Comparison of ENCODE assay signal across 18 cellular contexts in the genomic region with DNA sequence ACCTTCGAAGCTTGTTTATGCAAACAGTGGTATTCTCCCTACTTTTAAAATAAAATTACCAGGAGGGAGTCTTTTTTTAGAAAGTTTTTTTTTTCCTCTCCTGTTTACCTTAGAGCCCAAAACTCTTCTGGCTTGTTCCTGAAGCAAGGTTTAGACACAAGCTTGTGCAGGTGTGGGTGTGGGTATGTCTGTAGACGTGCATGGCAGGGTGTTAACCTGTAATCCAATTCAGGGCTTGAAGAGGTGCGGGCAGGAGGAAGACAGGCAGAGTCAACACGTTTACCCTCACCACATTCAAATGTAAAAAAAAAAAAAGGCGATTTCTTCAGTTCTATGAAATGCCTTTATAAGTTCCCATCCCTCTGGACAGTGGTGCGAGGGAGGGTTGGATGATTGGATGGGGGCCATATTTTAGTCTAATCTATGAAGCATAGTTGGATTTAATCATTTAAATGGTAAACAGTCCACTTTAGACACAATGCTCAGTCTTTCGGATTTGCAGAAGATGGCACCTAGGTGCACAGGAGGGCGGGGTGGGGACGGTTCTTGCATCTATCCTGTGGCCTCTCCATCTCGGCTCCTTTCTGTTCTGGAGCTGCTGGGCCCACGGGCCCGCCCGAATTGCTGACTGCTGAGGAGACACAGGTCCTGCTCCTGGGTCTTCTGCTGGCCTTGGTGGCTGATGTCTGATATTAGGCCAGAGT. TPM values are rescaled to one million over a fixed set of nuclear protein-coding genes. Genes with fewer than 3 reads are reported as not detected.
DNase-seq lines count a peak whose midpoint lies in the region; ATAC-seq, FAIRE-seq and TF ChIP-seq lines count a peak whose summit lies in the region.
"Had no signal": no experiment of that assay in that cellular context is flagged by ENCODE, and none has a peak within 500 bp of the region (broad histone marks: within the 10 kb centered on the region; RNA-seq: fewer than 3 reads in every experiment).

No MANE protein-coding gene starts in this region.

- H2AK5ac ChIP-seq in H1 (ENCODE audit: low read depth, low read length): no peak overlapping the region

- H2BK120ac ChIP-seq in H1 (replicated peaks; ENCODE audit: low read depth, low read length): no peak overlapping the region

- no peak overlapping the region for H2BK20ac ChIP-seq in H1 (ENCODE audit: low read length)

- 84% methylated on average over 13 of the region's 13 CpGs; no CpG with 5 or more reads in 1 of the 2 experiments for WGBS in H1 (ENCODE audit: extremely low coverage in 1 of 2, insufficient coverage in 1 of 2, insufficient read length in 1 of 2, insufficient replicate concordance in 2 of 2, low coverage in 1 of 2, low lambda C conversion rate in 2 of 2, missing lambda C conversion rate in 1 of 2), 2 experiments
- 69 to 84% methylated on average over 7 to 13 of the region's 13 CpGs for WGBS in transverse colon (ENCODE audit: low coverage in 1 of 2), 2 donors

- intact Hi-C loops in OCI-LY7 (cut with micrococcal nuclease; ENCODE audit: unreplicated experiment) (no loop called here), transverse colon (cut with DNase I; ENCODE audit: low total_unique reads) (no loop called here)
- intact Hi-C loops in activated CD4-positive, alpha-beta T cell treated with anti-CD3 and anti-CD28 coated beads for 36 hours (cut with DNase I, micrococcal nuclease): no loop called here

- H3K23me2 ChIP-seq in H1 (ENCODE audit: low read depth, low read length): no peaks in the 10 kb centered on the region

- POLR2A ChIA-PET in OCI-LY7 (lab: Charles Lee): interaction anchor here (3.0 kb wide), 1 partner anchor 9 kb away, joined by 19 read pairs; no protein-coding TSS in a partner anchor
- POLR2A ChIA-PET in H1 (lab: Charles Lee; ENCODE audit: partially characterized antibody): interaction anchor here (1.3 kb wide), 1 partner anchor 22 kb away, joined by 3 read pairs; no protein-coding TSS in a partner anchor
- POLR2A ChIA-PET in activated CD4-positive, alpha-beta T cell treated with anti-CD3 and anti-CD28 coated beads for 36 hours (lab: Charles Lee): interaction anchor here (0.6 kb wide), 1 partner anchor 55 kb away, joined by 3 read pairs; no protein-coding TSS in a partner anchor

- no peak overlapping the region for H3K4ac ChIP-seq in H1 (replicated peaks; ENCODE audit: insufficient read length, low read depth, low read length)

- no peaks in the 10 kb centered on the region for H3K36me3 ChIP-seq in OCI-LY7 (ENCODE audit: insufficient read depth, low read length)
- H3K36me3 ChIP-seq in H1 (ENCODE audit: control insufficient read depth in 2 of 4, insufficient read depth in 4 of 4, low read length in 3 of 4): no peaks in the 10 kb centered on the region
- H3K36me3 ChIP-seq in subcutaneous abdominal adipose tissue (ENCODE audit: control insufficient read depth in 5 of 5, insufficient read depth in 5 of 5, low read length in 5 of 5): no peaks in the 10 kb centered on the region
- H3K36me3 ChIP-seq in transverse colon: no peaks in the 10 kb centered on the region

- H3K9me3 Mint-ChIP-seq in activated CD4-positive, alpha-beta T cell treated with anti-CD3 and anti-CD28 coated beads for 36 hours (ENCODE audit: low read depth): no peaks in the 10 kb centered on the region

- no peak for TF ChIP-seq RAD21 in H1 (IDR thresholded peaks at IDR 0.05 in 1 of 2, conservative IDR thresholded peaks at IDR 0.05 in 1 of 2; ENCODE audit: low read depth in 2 of 2, low read length in 2 of 2)

- ATAC-seq in HG03460 (IDR thresholded peaks at IDR 0.05; ENCODE audit: unreplicated experiment): no peak
- ATAC-seq in activated CD4-positive, alpha-beta T cell treated with anti-CD3 and anti-CD28 coated beads for 36 hours: no peak
- ATAC-seq: HCT116 had no signal

- H2BK5ac ChIP-seq in H1 (ENCODE audit: low read depth, low read length): no peak overlapping the region

- no peak overlapping the region for H4K91ac ChIP-seq in H1 (replicated peaks; ENCODE audit: insufficient read length, low read length)

- in situ Hi-C loops in transverse colon (cut with MboI; ENCODE audit: low pct_ligation_motif_present in 1 of 4, low pct_unique_long_range_greater_than_20kb in 1 of 4, low sequenced_read_pairs in 3 of 4): no loop called here

- peak overlapping the region; percentile 58; the same call in 1 of the 2 replicates for H4K8ac ChIP-seq in H1 (ENCODE audit: extremely low read depth, insufficient read depth, low read length)

- H3K27ac ChIP-seq in OCI-LY7 (ENCODE audit: low read depth, low read length, poor library complexity, severe bottlenecking) (peak overlapping the region; percentile 4), H1 (ENCODE audit: low read depth, low read length) (no peak overlapping the region), subcutaneous abdominal adipose tissue (ENCODE audit: low read depth, low read length) (peak overlapping the region; percentile 84), transverse colon (no peak overlapping the region)
- H3K27ac ChIP-seq: HL-60 had no signal

- H3K4me2 ChIP-seq in OCI-LY7 (ENCODE audit: low read length): peak overlapping the region; percentile 75
- no peak overlapping the region for H3K4me2 ChIP-seq in H1 (ENCODE audit: insufficient read depth in 1 of 2, low read depth in 2 of 2, low read length in 2 of 2)

- H2AFZ ChIP-seq in OCI-LY7 (ENCODE audit: low read length): peak overlapping the region; percentile 98; the same call in 1 of the 2 replicates
- no peak overlapping the region for H2AFZ ChIP-seq in H1 (ENCODE audit: low read length)

- H3K4me1 ChIP-seq in OCI-LY7 (ENCODE audit: insufficient read depth, low read length, poor library complexity, severe bottlenecking) (peaks cover 80% of the 10 kb centered on the region), H1 (replicated peaks in 1 of 4; ENCODE audit: control insufficient read depth in 3 of 4, insufficient read depth in 4 of 4, low read length in 3 of 4) (peaks cover 0 to 13% (median 6%) of the 10 kb centered on the region in 4 experiments; a peak in 4 of 7 replicates), subcutaneous abdominal adipose tissue (ENCODE audit: control insufficient read depth in 5 of 5, insufficient read depth in 5 of 5, low read length in 5 of 5) (peaks cover 1 to 36% (median 29%) of the 10 kb centered on the region in 5 donors), transverse colon (no peaks in the 10 kb centered on the region)

- no peaks in the 10 kb centered on the region for H3K27me3 Mint-ChIP-seq in activated CD4-positive, alpha-beta T cell treated with anti-CD3 and anti-CD28 coated beads for 36 hours

- no peaks in the 10 kb centered on the region for H3K9me2 ChIP-seq in OCI-LY7 (ENCODE audit: insufficient read depth, low read length)

- no peak overlapping the region for H3K18ac ChIP-seq in H1 (ENCODE audit: extremely low read depth, low read length)

- H4K5ac ChIP-seq in H1 (ENCODE audit: insufficient read length, low read depth, low read length): no peak overlapping the region

- peaks cover 71% of the 10 kb centered on the region for H3K4me1 Mint-ChIP-seq in activated CD4-positive, alpha-beta T cell treated with anti-CD3 and anti-CD28 coated beads for 36 hours

- TF ChIP-seq POLR2A in H1 (IDR thresholded peaks at IDR 0.05; ENCODE audit: control extremely low read depth in 1 of 2, low read depth in 2 of 2, low read length in 2 of 2) (no peak), transverse colon (IDR thresholded peaks at IDR 0.05) (no peak)

- H2BK12ac ChIP-seq in H1 (ENCODE audit: low read depth, low read length): no peak overlapping the region; the same call in 1 of the 2 replicates

- CTCF ChIA-PET in OCI-LY7 (lab: Charles Lee; ENCODE audit: unreplicated experiment): interaction anchor here (1.5 kb wide), 1 partner anchor 87 kb away, joined by 5 read pairs; no protein-coding TSS in a partner anchor
- CTCF ChIA-PET in H1 (lab: Charles Lee; ENCODE audit: partially characterized antibody): interaction anchor here (1.0 to 1.9 kb wide), 3 partner anchors 49 to 152 kb away, joined by 3 to 4 read pairs (median 4); no protein-coding TSS in a partner anchor
- CTCF ChIA-PET in activated CD4-positive, alpha-beta T cell treated with anti-CD3 and anti-CD28 coated beads for 36 hours (lab: Charles Lee): interaction anchor here (1.0 kb wide), 1 partner anchor 285 kb away, joined by 3 read pairs; a partner anchor contains a TSS

- no peak overlapping the region; the same call in 1 of the 2 replicates for H2BK15ac ChIP-seq in H1 (ENCODE audit: low read length)

- no peak for TF ChIP-seq CTCF in OCI-LY7 (conservative IDR thresholded peaks at IDR 0.05; ENCODE audit: low read length)
- no peak for TF ChIP-seq CTCF in H1 (IDR thresholded peaks at IDR 0.05; ENCODE audit: control extremely low read depth in 1 of 3, insufficient read depth in 1 of 3, low read depth in 1 of 3, low read length in 3 of 3)
- TF ChIP-seq CTCF in transverse colon (IDR thresholded peaks at IDR 0.05): no peak

- 0 out of 7 replicates have a peak, but pooled peaks cover 0 to 2% (median 0%) of the 10 kb centered on the region in 4 experiments for H3K27me3 ChIP-seq in H1 (replicated peaks in 1 of 4; ENCODE audit: control insufficient read depth in 3 of 4, extremely low read depth in 1 of 4, insufficient read depth in 3 of 4, low read length in 3 of 4)
- no peaks in the 10 kb centered on the region for H3K27me3 ChIP-seq in subcutaneous abdominal adipose tissue (ENCODE audit: control insufficient read depth in 5 of 5, insufficient read depth in 4 of 5, low read length in 5 of 5)
- no peaks in the 10 kb centered on the region for H3K27me3 ChIP-seq in transverse colon

- no peak overlapping the region for H3K23ac ChIP-seq in H1 (ENCODE audit: insufficient read length)

- no peak overlapping the region for H3K4me3 Mint-ChIP-seq in activated CD4-positive, alpha-beta T cell treated with anti-CD3 and anti-CD28 coated beads for 36 hours

- H3K4me3 ChIP-seq in OCI-LY7 (ENCODE audit: low read depth, low read length, poor library complexity, severe bottlenecking): no peak overlapping the region
- H3K4me3 ChIP-seq in H1 (ENCODE audit: extremely low read depth in 1 of 4, insufficient read depth in 2 of 4, low read depth in 3 of 4, low read length in 4 of 4): no peak overlapping the region
- peak overlapping the region in 2 of 5 donors; percentile 58 to 65 for H3K4me3 ChIP-seq in subcutaneous abdominal adipose tissue (ENCODE audit: low read depth in 1 of 5, low read length in 5 of 5)
- no peak overlapping the region for H3K4me3 ChIP-seq in transverse colon

- H3K27ac Mint-ChIP-seq in activated CD4-positive, alpha-beta T cell treated with anti-CD3 and anti-CD28 coated beads for 36 hours: no peak overlapping the region

- H3K56ac ChIP-seq in H1 (replicated peaks; ENCODE audit: insufficient read length, low read depth, low read length): no peak overlapping the region

- H3K9me3 ChIP-seq in OCI-LY7 (ENCODE audit: low read length) (no peaks in the 10 kb centered on the region), H1 (ENCODE audit: insufficient read depth in 2 of 2, low read depth in 1 of 2, low read length in 1 of 2) (no peaks in the 10 kb centered on the region), subcutaneous abdominal adipose tissue (ENCODE audit: control insufficient read depth in 5 of 5, low read length in 5 of 5) (no peaks in the 10 kb centered on the region), transverse colon (no peaks in the 10 kb centered on the region)

- no peak overlapping the region for H3K14ac ChIP-seq in H1 (ENCODE audit: insufficient read length)

- TF ChIP-seq EP300 in H1 (IDR thresholded peaks at IDR 0.05; ENCODE audit: borderline replicate concordance in 1 of 2, low read depth in 2 of 2, low read length in 2 of 2) (no peak), transverse colon (IDR thresholded peaks at IDR 0.05; ENCODE audit: low read depth) (no peak)

- H3K79me2 ChIP-seq in OCI-LY7 (ENCODE audit: insufficient read depth, low read depth, low read length) (no peaks in the 10 kb centered on the region), H1 (ENCODE audit: control insufficient read depth in 1 of 2, insufficient read depth in 2 of 2, low read length in 2 of 2) (no peaks in the 10 kb centered on the region)

- no peak for FAIRE-seq in H1 (lab: Jason Lieb, UNC)
- FAIRE-seq: GM18507 had no signal

- no peaks in the 10 kb centered on the region for H3K36me3 Mint-ChIP-seq in activated CD4-positive, alpha-beta T cell treated with anti-CD3 and anti-CD28 coated beads for 36 hours (ENCODE audit: low read depth)

- no peaks in the 10 kb centered on the region for H3K79me1 ChIP-seq in H1 (ENCODE audit: low read depth, low read length)

- no peak overlapping the region for H3K9ac ChIP-seq in H1 (replicated peaks in 1 of 4; ENCODE audit: extremely low read depth in 1 of 4, low read depth in 3 of 4, low read length in 3 of 4)
- no peak overlapping the region for H3K9ac ChIP-seq in subcutaneous abdominal adipose tissue (ENCODE audit: low read length in 5 of 5)

- no TSS peak for BruUV-seq in OCI-LY7 (replicated peaks; lab: Mats Ljungman, UMichigan)

- H4K20me1 ChIP-seq in OCI-LY7 (ENCODE audit: insufficient read depth, low read length) (no peaks in the 10 kb centered on the region), H1 (replicated peaks in 1 of 2; ENCODE audit: control insufficient read depth in 1 of 2, insufficient read depth in 2 of 2, low read length in 2 of 2) (no peaks in the 10 kb centered on the region)

- DNase-seq in activated CD8-positive, alpha-beta memory T cell treated with anti-CD3 and anti-CD28 coated beads, Interleukin-2, amount 50 U/mL, for 48 hours: peak; percentile 23
- no peak for DNase-seq in activated CD8-positive, alpha-beta memory T cell treated with anti-CD3 and anti-CD28 coated beads for 24 hours
- DNase-seq in OCI-LY7 (ENCODE audit: low spot score) (no peak), H1 (ENCODE audit: low read depth in 1 of 2, low spot score in 2 of 2) (no peak), transverse colon (no peak)
- no peak for DNase-seq in activated CD4-positive, alpha-beta T cell treated with anti-CD3 and anti-CD28 coated beads for 36 hours
- DNase-seq: KBM-7; NCI-H1048; NCI-H146; NCI-H2227 treated with DMSO at 0.1 percent for 48 hours; NCI-H524 treated with DMSO at 0.1 percent for 48 hours; NK-92 treated with Interleukin-12 subunit alpha and Interleukin-12 subunit beta, amount 100 ng/mL, for 24 hours had no signal

RNA-seq across cellular contexts. Expression of a gene that starts 1.0 kb away (rescaled TPM):
- 0.79 and 0.82 TPM in 2 replicates for total RNA-seq in OCI-LY7 (2014; rRNA removed; shearing (Covaris generic))
- total RNA-seq in OCI-LY7 (2022) (3.5 and 4.4 TPM in 2 replicates), transverse colon (1 to 10 TPM; 1.4 to 8.0 (median 5.6) TPM)
- total RNA-seq in H1 (2021; fragmentation: NEBNext Ultra II Directional; extraction: Animal tissue kit (Norgen Biotek cat#: 25700)): not detected in 2 replicates
- polyA plus RNA-seq in H1 (2011; rRNA removed): 1.4 and 1.5 TPM in 2 replicates
- 1.1 TPM for polyA plus RNA-seq in H1 (2011; cell fraction: cytosol; rRNA removed)
- polyA plus RNA-seq in H1 (2011; cell fraction: nucleus; rRNA removed): 1.2 TPM
- polyA plus RNA-seq in H1 (2012, experiment 1 of 2): 0.67 to 1.2 TPM (median 1.0 TPM) in 3 of 4 replicates, not detected in the other
- 0.98 TPM for polyA plus RNA-seq in H1 (2012, experiment 2 of 2)
- polyA plus RNA-seq in H1 (2013, experiment 1 of 2): 0.12 TPM
- 0.29 TPM for polyA plus RNA-seq in H1 (2013, experiment 2 of 2)
- 0.25 and 1.1 TPM in 2 replicates for polyA minus RNA-seq in H1 (2011; rRNA and poly(A)+ RNA removed)
- polyA minus RNA-seq in H1 (2011; cell fraction: cytosol; rRNA and poly(A)+ RNA removed): not detected
- polyA minus RNA-seq in H1 (2011; cell fraction: nucleus; rRNA and poly(A)+ RNA removed): not detected
- total RNA-seq in activated CD4-positive, alpha-beta T cell treated with anti-CD3 and anti-CD28 coated beads for 36 hours: 1 to 10 TPM; 3.5 to 5.7 TPM
- total RNA-seq: A172 had no signal

Comparison
In these comparisons a context has a peak if more than half of its experiments do, and no peak if none do; other contexts are left out.
1. H3K27ac ChIP-seq: peak in OCI-LY7 (single experiment) and subcutaneous abdominal adipose tissue (single experiment); none in H1 (single experiment) and transverse colon (0 of 4).